In genomic region chr18:55433140-55433539, GRCh38 we compare ENCODE assay signal across 31 cellular contexts.
"Had no signal": no experiment of that assay in that cellular context is flagged by ENCODE, and none has a peak within 500 bp of the region (broad histone marks: within the 10 kb centered on the region; RNA-seq: fewer than 3 reads in every experiment).

No MANE protein-coding gene starts in this region.

- H3K4me3 ChIP-seq: pancreas, prostate gland, stomach, thyroid gland, upper lobe of left lung, vagina had no signal

- H3K4me3 Mint-ChIP-seq: activated CD4-positive, alpha-beta memory T cell treated with anti-CD3 and anti-CD28 coated beads for 36 hours; activated CD4-positive, alpha-beta T cell treated with anti-CD3 and anti-CD28 coated beads, Interleukin-2, amount 10 ng/mL, durations not matched to agents 24 days and 14 days; activated T-cell treated with anti-CD3 and anti-CD28 coated beads, Interleukin-2, amount 50 U/mL, for 4 hours; activated T-helper 17 cell treated with anti-CD3 and anti-CD28 coated beads, Interleukin-2, amount 50 U/mL, for 72 hours; neural crest cell; T-helper 17 cell had no signal

- H3K9me3 Mint-ChIP-seq: activated CD4-positive, alpha-beta memory T cell treated with anti-CD3 and anti-CD28 coated beads for 36 hours had no signal

- H3K36me3 Mint-ChIP-seq: activated CD4-positive, alpha-beta memory T cell treated with anti-CD3 and anti-CD28 coated beads for 36 hours; naive B cell had no signal

- H3K27ac Mint-ChIP-seq: activated CD4-positive, alpha-beta memory T cell treated with anti-CD3 and anti-CD28 coated beads for 36 hours; activated CD4-positive, alpha-beta T cell treated with anti-CD3 and anti-CD28 coated beads, Interleukin-2, amount 10 ng/mL, durations not matched to agents 24 days and 14 days; activated T-helper 17 cell treated with anti-CD3 and anti-CD28 coated beads, Interleukin-2, amount 50 U/mL, for 72 hours; stimulated activated naive B cell treated with anti-CD40 and anti-IgM and Interleukin-4, amounts not matched to agents 10 μg/mL and 1 μg/mL and 100 μg/mL, for 72 hours; T-helper 17 cell had no signal

- H3K27me3 ChIP-seq: pancreas, stomach, thyroid gland, upper lobe of left lung, vagina had no signal

- H3K4me1 ChIP-seq: pancreas, prostate gland, thyroid gland, vagina had no signal

- H3K4me1 Mint-ChIP-seq: activated CD4-positive, alpha-beta T cell treated with anti-CD3 and anti-CD28 coated beads, Interleukin-2, amount 10 ng/mL, durations not matched to agents 24 days and 14 days; activated T-helper 17 cell treated with anti-CD3 and anti-CD28 coated beads, Interleukin-2, amount 50 U/mL, for 72 hours; T-helper 17 cell had no signal

- H3K27ac ChIP-seq: epithelial cell of prostate, pancreas, prostate gland, stomach, thyroid gland, upper lobe of left lung, vagina, WERI-Rb-1 had no signal

- DNase-seq: activated CD4-positive, alpha-beta memory T cell treated with anti-CD3 and anti-CD28 coated beads for 36 hours; activated CD4-positive, alpha-beta T cell treated with anti-CD3 and anti-CD28 coated beads, Interleukin-2, amount 10 ng/mL, durations not matched to agents 24 days and 14 days; activated CD4-positive, CD25-positive, alpha-beta regulatory T cell treated with anti-CD3 and anti-CD28 coated beads, Interleukin-2, amount 50 U/mL, for 72 hours; activated CD8-positive, alpha-beta memory T cell treated with anti-CD3 and anti-CD28 coated beads, Interleukin-2, amount 50 U/mL, for 4 hours; activated gamma-delta T cell treated with Interleukin-2 at 50 U/mL for 16 hours; activated naive CD4-positive, alpha-beta T cell treated with anti-CD3 and anti-CD28 coated beads, Interleukin-2, amount 50 U/mL, for 16 hours; activated T-cell treated with anti-CD3 and anti-CD28 coated beads, Interleukin-2, amount 50 U/mL, for 4 hours; amniotic stem cell; central memory CD4-positive, alpha-beta T cell; hippocampal formation; left cardiac atrium; left ventricle myocardium superior; nucleus accumbens; pancreas; stimulated activated CD4-positive, alpha-beta T cell treated with anti-CD3 and anti-CD28 coated beads, Interleukin-15, amount 100 ng/mL, for 24 hours; stimulated activated CD4-positive, alpha-beta T cell treated with anti-CD3 and anti-CD28 coated beads, Interleukin-2, amount 100 ng/mL, for 24 hours; stimulated activated naive B cell treated with anti-CD40 and anti-IgM and Interleukin-4, amounts not matched to agents 10 μg/mL and 1 μg/mL and 100 μg/mL, for 72 hours; stomach; T-helper 17 cell; T1000; upper lobe of left lung; WERI-Rb-1 had no signal

- H3K9me3 ChIP-seq: pancreas, prostate gland, stomach, thyroid gland, upper lobe of left lung, vagina had no signal

- H3K27me3 Mint-ChIP-seq: activated CD4-positive, alpha-beta memory T cell treated with anti-CD3 and anti-CD28 coated beads for 36 hours; activated CD4-positive, alpha-beta T cell treated with anti-CD3 and anti-CD28 coated beads, Interleukin-2, amount 10 ng/mL, durations not matched to agents 24 days and 14 days; naive B cell; stimulated activated naive B cell treated with anti-CD40 and anti-IgM and Interleukin-4, amounts not matched to agents 10 μg/mL and 1 μg/mL and 100 μg/mL, for 72 hours; T-helper 17 cell had no signal

- H3K36me3 ChIP-seq: pancreas, prostate gland, stomach, thyroid gland, upper lobe of left lung, vagina, WERI-Rb-1 had no signal

- FAIRE-seq: frontal cortex, keratinocyte, pancreas had no signal

- ATAC-seq: activated T-cell treated with anti-CD3 and anti-CD28 coated beads, Interleukin-2, amount 50 U/mL, for 4 hours; activated T-helper 17 cell treated with anti-CD3 and anti-CD28 coated beads, Interleukin-2, amount 50 U/mL, for 72 hours; left cardiac atrium; pancreas; T-helper 17 cell had no signal
